ENCODE assay signal across 1 cellular context in genomic region chr11:64891880-64892279, GRCh38.
TF ChIP-seq lines count a peak whose summit lies in the region.

No MANE protein-coding gene starts in this region.

TF ChIP-seq in HepG2, 621 proteins besides CTCF, POLR2A, EP300 and RAD21:
- TF ChIP-seq ZNF317 (CRISPR knock-in tag; IDR thresholded peaks at IDR 0.05) = no peak
- TF ChIP-seq GATAD2A (CRISPR knock-in tag; IDR thresholded peaks at IDR 0.05) = 0 out of 2 replicates have a peak, but pooled peaks have one; percentile 0
- TF ChIP-seq TOPORS (CRISPR knock-in tag; IDR thresholded peaks at IDR 0.05) = 0 out of 2 replicates have a peak, but pooled peaks have one; percentile 19
- no peak for TF ChIP-seq EHMT2 (IDR thresholded peaks at IDR 0.05; ENCODE audit: borderline replicate concordance, low read depth, low read length)
- peak; percentile 89 for TF ChIP-seq ZNF121 (CRISPR knock-in tag; IDR thresholded peaks at IDR 0.05)
- TF ChIP-seq, protein P1, sequence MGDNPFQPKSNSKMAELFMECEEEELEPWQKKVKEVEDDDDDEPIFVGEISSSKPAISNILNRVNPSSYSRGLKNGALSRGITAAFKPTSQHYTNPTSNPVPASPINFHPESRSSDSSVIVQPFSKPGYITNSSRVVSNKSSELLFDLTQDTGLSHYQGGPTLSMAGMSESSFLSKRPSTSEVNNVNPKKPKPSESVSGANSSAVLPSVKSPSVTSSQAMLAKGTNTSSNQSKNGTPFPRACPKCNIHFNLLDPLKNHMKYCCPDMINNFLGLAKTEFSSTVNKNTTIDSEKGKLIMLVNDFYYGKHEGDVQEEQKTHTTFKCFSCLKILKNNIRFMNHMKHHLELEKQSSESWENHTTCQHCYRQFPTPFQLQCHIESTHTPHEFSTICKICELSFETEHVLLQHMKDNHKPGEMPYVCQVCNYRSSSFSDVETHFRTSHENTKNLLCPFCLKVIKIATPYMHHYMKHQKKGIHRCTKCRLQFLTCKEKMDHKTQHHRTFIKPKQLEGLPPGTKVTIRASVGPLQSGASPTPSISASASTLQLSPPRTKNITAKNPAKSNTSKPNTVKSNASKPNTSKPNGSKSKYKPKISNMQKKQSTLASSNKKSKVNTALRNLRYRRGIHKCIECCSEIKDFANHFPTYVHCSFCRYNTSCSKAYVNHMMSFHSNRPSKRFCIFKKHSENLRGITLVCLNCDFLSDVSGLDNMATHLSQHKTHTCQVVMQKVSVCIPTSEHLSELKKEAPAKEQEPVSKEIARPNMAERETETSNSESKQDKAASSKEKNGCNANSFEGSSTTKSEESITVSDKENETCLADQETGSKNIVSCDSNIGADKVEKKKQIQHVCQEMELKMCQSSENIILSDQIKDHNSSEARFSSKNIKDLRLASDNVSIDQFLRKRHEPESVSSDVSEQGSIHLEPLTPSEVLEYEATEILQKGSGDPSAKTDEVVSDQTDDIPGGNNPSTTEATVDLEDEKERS (CRISPR knock-in tag; IDR thresholded peaks at IDR 0.05) = peak; percentile 2; the same call in 1 of the 2 replicates
- no peak for TF ChIP-seq ZC3H4 (CRISPR knock-in tag; IDR thresholded peaks at IDR 0.05; ENCODE audit: borderline replicate concordance)
- TF ChIP-seq HMGXB4 (CRISPR knock-in tag; IDR thresholded peaks at IDR 0.05; ENCODE audit: borderline replicate concordance in 1 of 2, low read depth in 1 of 2) = no peak
- no peak for TF ChIP-seq FOSL2 (CRISPR knock-in tag; IDR thresholded peaks at IDR 0.05)
- no peak for TF ChIP-seq TEAD2 (CRISPR knock-in tag; IDR thresholded peaks at IDR 0.05)
- TF ChIP-seq NR2F6 (IDR thresholded peaks at IDR 0.05) = 0 out of 2 replicates have a peak, but pooled peaks have one; percentile 2
- TF ChIP-seq NR2F6 (CRISPR knock-in tag; IDR thresholded peaks at IDR 0.05) = no peak
- no peak for TF ChIP-seq SRSF9 (IDR thresholded peaks at IDR 0.05; ENCODE audit: borderline replicate concordance, insufficient read depth, low read depth, low read length, poor library complexity, severe bottlenecking)
